Comparison of ENCODE assay signal across 34 cellular contexts in the genomic region with DNA sequence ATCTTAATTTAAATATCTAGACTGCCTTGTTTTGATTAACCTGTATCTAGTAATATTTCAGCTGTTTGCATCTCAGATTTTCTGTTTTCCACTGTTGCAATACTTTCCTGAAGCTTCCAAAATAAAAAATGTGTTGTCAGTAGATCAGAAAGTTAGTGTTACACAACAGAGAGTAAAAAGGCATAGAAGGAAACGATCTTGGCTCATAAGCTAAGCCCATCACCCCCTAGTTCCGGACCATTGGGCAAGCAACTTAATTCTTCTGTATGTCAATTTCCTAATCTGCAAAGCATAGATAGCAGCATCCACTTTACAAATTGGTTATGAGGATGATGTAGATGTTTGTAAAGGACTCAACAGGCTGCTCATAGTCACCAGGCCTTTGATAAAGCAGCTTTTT. TPM values are rescaled to one million over a fixed set of nuclear protein-coding genes. Genes with fewer than 3 reads are reported as not detected.
"Had no signal": no experiment of that assay in that cellular context is flagged by ENCODE, and none has a peak within 500 bp of the region (broad histone marks: within the 10 kb centered on the region; RNA-seq: fewer than 3 reads in every experiment).

No MANE protein-coding gene starts in this region.

- H3K27me3 ChIP-seq: ascending aorta, colonic mucosa, foreskin keratinocyte, suprapubic skin, upper lobe of right lung had no signal

- H3K36me3 Mint-ChIP-seq: activated CD8-positive, alpha-beta memory T cell treated with anti-CD3 and anti-CD28 coated beads, Interleukin-2, amount 10 ng/mL, durations not matched to agents 7 days and 5 days; activated naive CD8-positive, alpha-beta T cell; brain; immature natural killer cell; natural killer cell treated with Interleukin-12 subunit alpha and Interleukin-12 subunit beta and Interleukin-15 and Interleukin-18, amount 100 ng/mL, for 72 hours had no signal

- H3K36me3 ChIP-seq: ascending aorta, cardiac muscle cell, colonic mucosa, esophagus squamous epithelium, heart left ventricle, lower lobe of right lung, prostate gland, sigmoid colon, suprapubic skin, tibial artery, upper lobe of right lung had no signal

- H3K27ac ChIP-seq: ascending aorta, cardiac muscle cell, colonic mucosa, epithelial cell of prostate, esophagus squamous epithelium, foreskin keratinocyte, heart left ventricle, lower lobe of right lung, prostate gland, sigmoid colon, suprapubic skin, tibial artery, upper lobe of right lung had no signal

- H3K4me3 ChIP-seq: ascending aorta, cardiac muscle cell, colonic mucosa, esophagus squamous epithelium, heart left ventricle, lower lobe of right lung, mucosa of descending colon, prostate gland, sigmoid colon, smooth muscle cell, suprapubic skin, tibial artery, upper lobe of right lung had no signal

- DNase-seq: activated B cell treated with CpG ODN at 0.5 μM for 24 hours; activated CD4-positive, alpha-beta T cell treated with anti-CD3 and anti-CD28 coated beads for 36 hours; activated CD8-positive, alpha-beta memory T cell treated with anti-CD3 and anti-CD28 coated beads, Interleukin-2, amount 10 ng/mL, durations not matched to agents 7 days and 5 days; activated CD8-positive, alpha-beta T cell treated with anti-CD3 and anti-CD28 coated beads, Interleukin-2, amount 10 ng/mL, durations not matched to agents 7 days and 5 days; activated naive CD4-positive, alpha-beta T cell; activated T-cell treated with anti-CD3 and anti-CD28 coated beads, Interleukin-2, amount 50 U/mL, for 72 hours; cerebellar nuclear complex; colonic mucosa; effector CD8-positive, alpha-beta T cell; esophagus squamous epithelium; foreskin keratinocyte; heart left ventricle; hypothalamus; immature natural killer cell; kidney; lower lobe of right lung; mucosa of descending colon; retina; sigmoid colon; stimulated activated CD4-positive, alpha-beta T cell treated with anti-CD3 and anti-CD28 coated beads, Interleukin-2, amount 100 ng/mL, for 24 hours; stimulated activated naive CD4-positive, alpha-beta T cell; T-helper 2 cell; tibial artery; upper lobe of right lung had no signal

- H3K9me3 Mint-ChIP-seq: natural killer cell treated with Interleukin-12 subunit alpha and Interleukin-12 subunit beta and Interleukin-15 and Interleukin-18, amount 100 ng/mL, for 72 hours had no signal

- ATAC-seq: activated CD4-positive, alpha-beta T cell treated with anti-CD3 and anti-CD28 coated beads for 36 hours; activated CD8-positive, alpha-beta memory T cell treated with anti-CD3 and anti-CD28 coated beads, Interleukin-2, amount 10 ng/mL, durations not matched to agents 7 days and 5 days; activated CD8-positive, alpha-beta T cell treated with anti-CD3 and anti-CD28 coated beads, Interleukin-2, amount 10 ng/mL, durations not matched to agents 7 days and 5 days; activated T-cell treated with anti-CD3 and anti-CD28 coated beads, Interleukin-2, amount 50 U/mL, for 72 hours; foreskin keratinocyte; heart left ventricle; lower lobe of right lung; mucosa of descending colon; natural killer cell treated with Interleukin-12 subunit alpha and Interleukin-12 subunit beta and Interleukin-15 and Interleukin-18, amount 100 ng/mL, for 72 hours; upper lobe of right lung had no signal

- H3K9me3 ChIP-seq: ascending aorta, colonic mucosa, lower lobe of right lung, mucosa of descending colon, prostate gland, suprapubic skin, tibial artery, upper lobe of right lung had no signal

- H3K4me3 Mint-ChIP-seq: activated B cell treated with CpG ODN at 0.5 μM for 24 hours; activated CD4-positive, alpha-beta T cell treated with anti-CD3 and anti-CD28 coated beads for 36 hours; activated CD8-positive, alpha-beta memory T cell treated with anti-CD3 and anti-CD28 coated beads, Interleukin-2, amount 10 ng/mL, durations not matched to agents 7 days and 5 days; activated CD8-positive, alpha-beta T cell treated with anti-CD3 and anti-CD28 coated beads, Interleukin-2, amount 10 ng/mL, durations not matched to agents 7 days and 5 days; activated naive CD8-positive, alpha-beta T cell; activated T-cell treated with anti-CD3 and anti-CD28 coated beads, Interleukin-2, amount 50 U/mL, for 72 hours; brain; immature natural killer cell; natural killer cell treated with Interleukin-12 subunit alpha and Interleukin-12 subunit beta and Interleukin-15 and Interleukin-18, amount 100 ng/mL, for 72 hours had no signal

- H3K4me1 ChIP-seq: ascending aorta, colonic mucosa, foreskin keratinocyte, lower lobe of right lung, prostate gland, upper lobe of right lung had no signal

- H3K27ac Mint-ChIP-seq: activated B cell treated with CpG ODN at 0.5 μM for 24 hours; activated CD4-positive, alpha-beta T cell treated with anti-CD3 and anti-CD28 coated beads for 36 hours; activated CD8-positive, alpha-beta memory T cell treated with anti-CD3 and anti-CD28 coated beads, Interleukin-2, amount 10 ng/mL, durations not matched to agents 7 days and 5 days; activated CD8-positive, alpha-beta T cell treated with anti-CD3 and anti-CD28 coated beads, Interleukin-2, amount 10 ng/mL, durations not matched to agents 7 days and 5 days; activated naive CD8-positive, alpha-beta T cell; activated T-cell treated with anti-CD3 and anti-CD28 coated beads, Interleukin-2, amount 50 U/mL, for 72 hours; brain; immature natural killer cell; natural killer cell treated with Interleukin-12 subunit alpha and Interleukin-12 subunit beta and Interleukin-15 and Interleukin-18, amount 100 ng/mL, for 72 hours had no signal

RNA-seq across cellular contexts. Expression of a gene that starts 4.4 kb away (rescaled TPM):
- total RNA-seq: activated B cell treated with CpG ODN at 0.5 μM for 24 hours; activated CD4-positive, alpha-beta T cell treated with anti-CD3 and anti-CD28 coated beads for 36 hours; activated CD8-positive, alpha-beta T cell treated with anti-CD3 and anti-CD28 coated beads, Interleukin-2, amount 10 ng/mL, durations not matched to agents 7 days and 5 days; ascending aorta; cardiac muscle cell; myocyte; natural killer cell treated with Interleukin-12 subunit alpha and Interleukin-12 subunit beta and Interleukin-15 and Interleukin-18, amount 100 ng/mL, for 72 hours; smooth muscle cell had no signal
- polyA plus RNA-seq: cardiac muscle cell, smooth muscle cell had no signal
